Comparison of ENCODE assay signal across 16 cellular contexts in genomic region chr2:195967336-195967735, GRCh38.
"Had no signal": no experiment of that assay in that cellular context is flagged by ENCODE, and none has a peak within 500 bp of the region (broad histone marks: within the 10 kb centered on the region; RNA-seq: fewer than 3 reads in every experiment).

No MANE protein-coding gene starts in this region.

- ATAC-seq: activated naive CD4-positive, alpha-beta T cell treated with anti-CD3 and anti-CD28 coated beads, Interleukin-2, amount 50 U/mL, for 72 hours; left cardiac atrium; stimulated activated memory B cell treated with anti-CD40 and anti-IgM and Interleukin-4, amounts not matched to agents 10 μg/mL and 1 μg/mL and 100 μg/mL, for 72 hours had no signal

- H3K36me3 ChIP-seq: adrenal gland, spleen had no signal

- H3K27ac ChIP-seq: adrenal gland, spleen, testis had no signal

- H3K4me3 ChIP-seq: adrenal gland, lung, spleen, testis had no signal

- DNase-seq: activated CD4-positive, alpha-beta T cell treated with anti-CD3 and anti-CD28 coated beads, Interleukin-2, amount 50 U/mL, for 4 hours; activated gamma-delta T cell treated with Interleukin-2 at 50 U/mL for 16 hours; activated T-cell treated with anti-CD3 and anti-CD28 coated beads for 4 hours; adrenal gland; caudate nucleus; endodermal cell; left cardiac atrium; nephron progenitor cell; nucleus accumbens; retina; spleen; stimulated activated CD4-positive, alpha-beta T cell treated with anti-CD3 and anti-CD28 coated beads, Interleukin-4, amount 100 ng/mL, for 4 hours; testis had no signal

- H3K9me3 ChIP-seq: adrenal gland, spleen, testis had no signal
